Comparison of ENCODE assay signal across 7 cellular contexts in the genomic region with DNA sequence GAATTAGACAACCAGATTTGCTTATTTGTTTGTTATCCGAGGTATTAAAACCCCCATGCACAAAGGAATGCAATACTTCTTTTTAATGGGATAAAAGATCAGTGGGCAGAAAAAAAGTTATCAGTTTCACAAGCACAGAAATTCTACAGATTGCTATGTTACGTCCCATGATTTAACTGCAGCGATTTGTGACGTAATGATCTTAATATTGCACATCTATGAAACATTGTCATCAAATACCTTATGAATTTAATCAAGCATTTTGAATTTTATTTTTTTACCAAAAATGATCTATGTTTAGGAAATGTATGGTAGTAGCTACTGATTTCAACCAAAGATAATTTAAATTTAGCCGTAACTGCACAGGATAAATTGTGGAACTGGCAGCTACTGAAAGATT.
"Had no signal": no experiment of that assay in that cellular context is flagged by ENCODE, and none has a peak within 500 bp of the region (broad histone marks: within the 10 kb centered on the region; RNA-seq: fewer than 3 reads in every experiment).

No MANE protein-coding gene starts in this region.

- DNase-seq: GDM1, GF-D8 had no signal

- FAIRE-seq: G401.6, GM12878, GM12891, GM12892, GM19239 had no signal

- ATAC-seq: GM12878 had no signal

- H3K4me3 ChIP-seq: GM12878 had no signal
